ENCODE assay signal across 2 cellular contexts in the genomic region with DNA sequence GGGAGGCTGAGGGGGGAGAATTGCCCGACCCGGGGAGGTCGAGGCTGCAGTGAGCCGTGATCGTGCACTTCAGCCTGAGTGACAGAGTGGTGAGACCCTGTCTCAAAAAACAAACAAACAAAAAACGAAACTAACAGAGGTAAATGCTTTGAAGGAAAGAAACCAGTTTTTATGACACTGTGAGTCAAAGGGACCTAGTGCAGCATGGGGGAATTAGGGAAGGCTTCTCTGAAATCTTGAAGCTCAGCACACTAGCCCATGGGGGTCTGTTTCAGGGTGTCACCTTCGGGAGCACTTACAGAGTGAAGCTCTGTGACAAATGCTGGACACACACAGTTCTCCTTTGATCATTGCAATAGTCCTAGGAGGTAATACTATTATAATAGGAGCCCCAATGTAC.
TF ChIP-seq lines count a peak whose summit lies in the region.

No MANE protein-coding gene starts in this region.

TF ChIP-seq in HCT116, 20 proteins besides CTCF, POLR2A, EP300 and RAD21 (continued from another document):
- no peak for TF ChIP-seq ELF1 (IDR thresholded peaks at IDR 0.05; ENCODE audit: borderline replicate concordance, low read depth)
- TF ChIP-seq REST (IDR thresholded peaks at IDR 0.05; ENCODE audit: low read depth): no peak
- no peak for TF ChIP-seq EZH2phosphoT487 (IDR thresholded peaks at IDR 0.05; ENCODE audit: borderline replicate concordance)
- TF ChIP-seq TCF7L2 (IDR thresholded peaks at IDR 0.05; ENCODE audit: borderline replicate concordance, extremely low read depth, insufficient read depth, insufficient read length): no peak
- TF ChIP-seq CBX3 (IDR thresholded peaks at IDR 0.05; ENCODE audit: low read depth): no peak
- no peak for TF ChIP-seq SIN3A (IDR thresholded peaks at IDR 0.05; ENCODE audit: low read depth)
- no peak for TF ChIP-seq ZNF274 (IDR thresholded peaks at IDR 0.05; ENCODE audit: low read depth, low read length)
- TF ChIP-seq, protein P1, sequence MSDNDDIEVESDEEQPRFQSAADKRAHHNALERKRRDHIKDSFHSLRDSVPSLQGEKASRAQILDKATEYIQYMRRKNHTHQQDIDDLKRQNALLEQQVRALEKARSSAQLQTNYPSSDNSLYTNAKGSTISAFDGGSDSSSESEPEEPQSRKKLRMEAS (IDR thresholded peaks at IDR 0.05): no peak
- TF ChIP-seq POLR2AphosphoS5 (IDR thresholded peaks at IDR 0.05; ENCODE audit: low read depth, low read length): no peak
- TF ChIP-seq JUND (IDR thresholded peaks at IDR 0.05): no peak
- TF ChIP-seq CEBPB (IDR thresholded peaks at IDR 0.05; ENCODE audit: low read depth): no peak
- TF ChIP-seq, protein P2, sequence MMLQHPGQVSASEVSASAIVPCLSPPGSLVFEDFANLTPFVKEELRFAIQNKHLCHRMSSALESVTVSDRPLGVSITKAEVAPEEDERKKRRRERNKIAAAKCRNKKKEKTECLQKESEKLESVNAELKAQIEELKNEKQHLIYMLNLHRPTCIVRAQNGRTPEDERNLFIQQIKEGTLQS (IDR thresholded peaks at IDR 0.05): no peak

TF ChIP-seq in WTC11, 78 proteins besides CTCF, POLR2A, EP300 and RAD21 (continued from another document):
- TF ChIP-seq FOXJ3 (CRISPR knock-in tag; IDR thresholded peaks at IDR 0.05; ENCODE audit: borderline replicate concordance): no peak
- TF ChIP-seq CBFB (CRISPR knock-in tag; IDR thresholded peaks at IDR 0.05; ENCODE audit: low read depth): no peak
- TF ChIP-seq ZMAT4 (CRISPR knock-in tag; IDR thresholded peaks at IDR 0.05): no peak
- TF ChIP-seq ZNF671 (CRISPR knock-in tag; IDR thresholded peaks at IDR 0.05): no peak
- TF ChIP-seq, protein P1 (CRISPR knock-in tag; IDR thresholded peaks at IDR 0.05): no peak
- no peak for TF ChIP-seq TP53 (CRISPR knock-in tag; IDR thresholded peaks at IDR 0.05)
- no peak for TF ChIP-seq ZNF423 (CRISPR knock-in tag; IDR thresholded peaks at IDR 0.05)
- TF ChIP-seq ZNF425 (CRISPR knock-in tag; conservative IDR thresholded peaks at IDR 0.05): no peak
- TF ChIP-seq KAT7 (CRISPR knock-in tag; IDR thresholded peaks at IDR 0.05; ENCODE audit: borderline replicate concordance): no peak
